ENCODE assay signal across 8 cellular contexts in genomic region chr3:141686477-141687280, GRCh38. TPM values are rescaled to one million over a fixed set of nuclear protein-coding genes. Genes with fewer than 3 reads are reported as not detected.
DNase-seq lines count a peak whose midpoint lies in the region; ATAC-seq lines count a peak whose summit lies in the region.

No MANE protein-coding gene starts in this region.

- peaks cover 15% of the 10 kb centered on the region for H3K4me1 Mint-ChIP-seq in activated T-cell treated with anti-CD3 and anti-CD28 coated beads, Interleukin-2, amount 50 U/mL, for 24 hours (ENCODE audit: low read depth)
- peaks cover 16 to 19% of the 10 kb centered on the region in 2 donors for H3K4me1 Mint-ChIP-seq in effector memory CD8-positive, alpha-beta T cell (ENCODE audit: low read depth in 2 of 2)
- H3K4me1 Mint-ChIP-seq in naive B cell: peaks cover 18 to 35% (median 25%) of the 10 kb centered on the region in 3 donors

- H3K4me3 Mint-ChIP-seq in activated T-cell treated with anti-CD3 and anti-CD28 coated beads, Interleukin-2, amount 50 U/mL, for 24 hours: peak overlapping the region; percentile 40
- peak overlapping the region; percentile 85 to 87 for H3K4me3 Mint-ChIP-seq in effector memory CD8-positive, alpha-beta T cell
- H3K4me3 Mint-ChIP-seq in naive B cell: peak overlapping the region; percentile 46 to 90 (median 79)

- no peak for DNase-seq in activated T-cell treated with anti-CD3 and anti-CD28 coated beads, Interleukin-2, amount 50 U/mL, for 24 hours
- no peak for DNase-seq in activated T-cell treated with anti-CD3 and anti-CD28 coated beads, Interleukin-2, amount 50 U/mL, for 1 hour
- DNase-seq in SHP77 (lab: John Stamatoyannopoulos, UW) (peak; percentile 67 to 77), naive B cell (no peak), T-helper 9 cell (no peak)
- DNase-seq in effector memory CD8-positive, alpha-beta T cell: peak in 1 of 3 experiments; percentile 5
- DNase-seq in activated CD4-positive, alpha-beta T cell treated with anti-CD3 and anti-CD28 coated beads for 4 hours: no peak

- ATAC-seq in effector memory CD8-positive, alpha-beta T cell (replicated peaks): peak; percentile 44
- ATAC-seq in naive B cell (ENCODE audit: low read depth in 2 of 2) (peak in 1 of 2 donors; percentile 13), GM21526 (IDR thresholded peaks at IDR 0.05; ENCODE audit: low FRiP score, unreplicated experiment) (no peak)

- H3K9me3 Mint-ChIP-seq in activated T-cell treated with anti-CD3 and anti-CD28 coated beads, Interleukin-2, amount 50 U/mL, for 24 hours: no peaks in the 10 kb centered on the region
- no peaks in the 10 kb centered on the region for H3K9me3 Mint-ChIP-seq in effector memory CD8-positive, alpha-beta T cell
- H3K9me3 Mint-ChIP-seq in naive B cell: peaks cover 0 to 1% (median 0%) of the 10 kb centered on the region in 7 donors

- no peaks in the 10 kb centered on the region for H3K27me3 Mint-ChIP-seq in activated T-cell treated with anti-CD3 and anti-CD28 coated beads, Interleukin-2, amount 50 U/mL, for 24 hours
- H3K27me3 Mint-ChIP-seq in effector memory CD8-positive, alpha-beta T cell: no peaks in the 10 kb centered on the region
- H3K27me3 Mint-ChIP-seq in naive B cell: no peaks in the 10 kb centered on the region

- H3K27ac Mint-ChIP-seq in activated T-cell treated with anti-CD3 and anti-CD28 coated beads, Interleukin-2, amount 50 U/mL, for 24 hours: no peak overlapping the region
- H3K27ac Mint-ChIP-seq in effector memory CD8-positive, alpha-beta T cell: peak overlapping the region; percentile 91 to 94
- H3K27ac Mint-ChIP-seq in naive B cell: peak overlapping the region in 5 of 6 donors; percentile 47 to 83 (median 61)

- H3K36me3 Mint-ChIP-seq in activated T-cell treated with anti-CD3 and anti-CD28 coated beads, Interleukin-2, amount 50 U/mL, for 24 hours (ENCODE audit: low read depth): no peaks in the 10 kb centered on the region
- H3K36me3 Mint-ChIP-seq in effector memory CD8-positive, alpha-beta T cell (ENCODE audit: insufficient read depth): no peaks in the 10 kb centered on the region
- H3K36me3 Mint-ChIP-seq in naive B cell: no peaks in the 10 kb centered on the region

RNA-seq across cellular contexts. Expression of gene RNF7, which starts 51.4 kb away (rescaled TPM):
- 100 to 1,000 TPM; 108 to 190 (median 120) TPM for polyA plus RNA-seq in naive B cell (ENCODE audit: low read depth in 6 of 6)

Comparison
In these comparisons a context has a peak if more than half of its experiments do, and no peak if none do; other contexts are left out.
1. DNase-seq: peak in SHP77 (2 of 2); none in activated T-cell treated with anti-CD3 and anti-CD28 coated beads, Interleukin-2, amount 50 U/mL, for 24 hours (single experiment), activated T-cell treated with anti-CD3 and anti-CD28 coated beads, Interleukin-2, amount 50 U/mL, for 1 hour (single experiment), naive B cell (single experiment), T-helper 9 cell (single experiment) and activated CD4-positive, alpha-beta T cell treated with anti-CD3 and anti-CD28 coated beads for 4 hours (0 of 2).
2. Peak in every context shown above with its lines, with median percentiles within 50 percentile points of each other: H3K4me3 Mint-ChIP-seq.